ENCODE assay signal across 21 cellular contexts in genomic region chr2:127514076-127514475, GRCh38. TPM values are rescaled to one million over a fixed set of nuclear protein-coding genes. Genes with fewer than 3 reads are reported as not detected.
DNase-seq lines count a peak whose midpoint lies in the region; ATAC-seq and TF ChIP-seq lines count a peak whose summit lies in the region.
"Had no signal": no experiment of that assay in that cellular context is flagged by ENCODE, and none has a peak within 500 bp of the region (broad histone marks: within the 10 kb centered on the region; RNA-seq: fewer than 3 reads in every experiment).

No MANE protein-coding gene starts in this region.

- ATAC-seq in stimulated activated naive B cell treated with anti-CD40 and anti-IgM and Interleukin-4, amounts not matched to agents 10 μg/mL and 1 μg/mL and 100 μg/mL, for 72 hours (replicated peaks) = no peak
- ATAC-seq in GM21360 (IDR thresholded peaks at IDR 0.05; ENCODE audit: unreplicated experiment) = no peak
- ATAC-seq: naive thymus-derived CD4-positive, alpha-beta T cell had no signal

- no peak overlapping the region for H3K4me3 Mint-ChIP-seq in activated T-cell treated with anti-CD3 and anti-CD28 coated beads, Interleukin-2, amount 50 U/mL, for 24 hours
- no peak overlapping the region for H3K4me3 Mint-ChIP-seq in chondrocyte (ENCODE audit: unreplicated experiment)
- H3K4me3 Mint-ChIP-seq in stimulated activated naive B cell treated with anti-CD40 and anti-IgM and Interleukin-4, amounts not matched to agents 10 μg/mL and 1 μg/mL and 100 μg/mL, for 72 hours = no peak overlapping the region
- H3K4me3 Mint-ChIP-seq: activated CD4-positive, alpha-beta memory T cell treated with anti-CD3 and anti-CD28 coated beads for 36 hours; memory B cell had no signal

- peaks cover 92% of the 10 kb centered on the region for H3K36me3 Mint-ChIP-seq in activated T-cell treated with anti-CD3 and anti-CD28 coated beads, Interleukin-2, amount 50 U/mL, for 24 hours (ENCODE audit: low read depth)
- H3K36me3 Mint-ChIP-seq in chondrocyte (ENCODE audit: low read depth) = peaks cover 14% of the 10 kb centered on the region
- H3K36me3 Mint-ChIP-seq in stimulated activated naive B cell treated with anti-CD40 and anti-IgM and Interleukin-4, amounts not matched to agents 10 μg/mL and 1 μg/mL and 100 μg/mL, for 72 hours = peaks cover 40 to 60% of the 10 kb centered on the region in 2 donors

- peak overlapping the region; percentile 86 for H3K27ac ChIP-seq in layer of hippocampus (ENCODE audit: low read depth, low read length)
- H3K27ac ChIP-seq: 22Rv1 had no signal

- no peak for TF ChIP-seq CTCF in chondrocyte (IDR thresholded peaks at IDR 0.05)

- peaks cover 87% of the 10 kb centered on the region for H3K4me1 Mint-ChIP-seq in activated T-cell treated with anti-CD3 and anti-CD28 coated beads, Interleukin-2, amount 50 U/mL, for 24 hours (ENCODE audit: low read depth)
- peaks cover 81% of the 10 kb centered on the region for H3K4me1 Mint-ChIP-seq in chondrocyte (ENCODE audit: low read depth)
- peaks cover 36 to 78% of the 10 kb centered on the region in 2 donors for H3K4me1 Mint-ChIP-seq in stimulated activated naive B cell treated with anti-CD40 and anti-IgM and Interleukin-4, amounts not matched to agents 10 μg/mL and 1 μg/mL and 100 μg/mL, for 72 hours

- H3K9me3 Mint-ChIP-seq in activated T-cell treated with anti-CD3 and anti-CD28 coated beads, Interleukin-2, amount 50 U/mL, for 24 hours = no peaks in the 10 kb centered on the region
- no peaks in the 10 kb centered on the region for H3K9me3 Mint-ChIP-seq in chondrocyte (ENCODE audit: low read depth)
- no peaks in the 10 kb centered on the region for H3K9me3 Mint-ChIP-seq in stimulated activated naive B cell treated with anti-CD40 and anti-IgM and Interleukin-4, amounts not matched to agents 10 μg/mL and 1 μg/mL and 100 μg/mL, for 72 hours
- H3K9me3 Mint-ChIP-seq: activated CD4-positive, alpha-beta memory T cell treated with anti-CD3 and anti-CD28 coated beads for 36 hours; CD4-positive, alpha-beta memory T cell; memory B cell; naive thymus-derived CD4-positive, alpha-beta T cell had no signal

- DNase-seq in activated T-cell treated with anti-CD3 and anti-CD28 coated beads, Interleukin-2, amount 50 U/mL, for 24 hours = no peak
- DNase-seq in activated T-cell treated with anti-CD3 and anti-CD28 coated beads, Interleukin-2, amount 50 U/mL, for 48 hours = no peak
- DNase-seq in chondrocyte (ENCODE audit: low spot score) = no peak
- no peak for DNase-seq in stimulated activated naive B cell treated with anti-CD40 and anti-IgM and Interleukin-4, amounts not matched to agents 10 μg/mL and 1 μg/mL and 100 μg/mL, for 72 hours
- DNase-seq in NCI-H2081 treated with DMSO at 0.1 percent for 48 hours (lab: John Stamatoyannopoulos, UW) = no peak
- DNase-seq in NCI-H226 = no peak
- DNase-seq: activated CD4-positive, alpha-beta memory T cell treated with anti-CD3 and anti-CD28 coated beads for 36 hours; activated CD4-positive, CD25-positive, alpha-beta regulatory T cell; activated gamma-delta T cell; foreskin fibroblast; GF-D8; naive thymus-derived CD4-positive, alpha-beta T cell; stimulated activated CD4-positive, alpha-beta T cell treated with anti-CD3 and anti-CD28 coated beads, Interleukin-1b, Interleukin-23, amount 100 ng/mL, for 48 hours; T1000 had no signal

- H3K27me3 Mint-ChIP-seq in activated T-cell treated with anti-CD3 and anti-CD28 coated beads, Interleukin-2, amount 50 U/mL, for 24 hours = no peaks in the 10 kb centered on the region
- no peaks in the 10 kb centered on the region for H3K27me3 Mint-ChIP-seq in chondrocyte (ENCODE audit: low read depth)
- H3K27me3 Mint-ChIP-seq in stimulated activated naive B cell treated with anti-CD40 and anti-IgM and Interleukin-4, amounts not matched to agents 10 μg/mL and 1 μg/mL and 100 μg/mL, for 72 hours = no peaks in the 10 kb centered on the region
- H3K27me3 Mint-ChIP-seq: activated CD4-positive, alpha-beta memory T cell treated with anti-CD3 and anti-CD28 coated beads for 36 hours; CD4-positive, alpha-beta memory T cell; memory B cell; naive thymus-derived CD4-positive, alpha-beta T cell had no signal

- peak overlapping the region; percentile 47 for H3K27ac Mint-ChIP-seq in activated T-cell treated with anti-CD3 and anti-CD28 coated beads, Interleukin-2, amount 50 U/mL, for 24 hours
- peak overlapping the region; percentile 46 for H3K27ac Mint-ChIP-seq in chondrocyte (ENCODE audit: unreplicated experiment)
- peak overlapping the region; percentile 37 for H3K27ac Mint-ChIP-seq in stimulated activated naive B cell treated with anti-CD40 and anti-IgM and Interleukin-4, amounts not matched to agents 10 μg/mL and 1 μg/mL and 100 μg/mL, for 72 hours
- H3K27ac Mint-ChIP-seq: activated CD4-positive, alpha-beta memory T cell treated with anti-CD3 and anti-CD28 coated beads for 36 hours had no signal

- no peaks in the 10 kb centered on the region for H3K27me3 ChIP-seq in layer of hippocampus (ENCODE audit: control insufficient read depth, insufficient read depth, low read length)

RNA-seq across cellular contexts. Expression of gene IWS1, which starts 12.2 kb away (rescaled TPM):
- total RNA-seq in chondrocyte = 32.4 to 41.8 TPM (median 37.4 TPM) in 3 replicates

RNA-seq across cellular contexts. Expression of gene MYO7B, which starts 21.4 kb away (rescaled TPM):
- 0.02 to 0.31 TPM in 2 of 3 replicates, not detected in the other for total RNA-seq in chondrocyte
- total RNA-seq: bronchial epithelial cell; CD4-positive, alpha-beta memory T cell; osteocyte had no signal
